1 cellular context compared by ENCODE assay signal in genomic region chr12:50246873-50247612, GRCh38.
TF ChIP-seq lines count a peak whose summit lies in the region.

No MANE protein-coding gene starts in this region.

TF ChIP-seq in HCT116, 20 proteins besides CTCF, POLR2A, EP300 and RAD21 (continued from another document):
- no peak for TF ChIP-seq ZFX (IDR thresholded peaks at IDR 0.05)
- TF ChIP-seq EZH2phosphoT487 (IDR thresholded peaks at IDR 0.05; ENCODE audit: borderline replicate concordance) = no peak
- peak; percentile 99 for TF ChIP-seq MAX (IDR thresholded peaks at IDR 0.05)
- peak; percentile 76 for TF ChIP-seq POLR2AphosphoS5 (IDR thresholded peaks at IDR 0.05; ENCODE audit: low read depth, low read length)
- TF ChIP-seq CEBPB (IDR thresholded peaks at IDR 0.05; ENCODE audit: low read depth) = peak; percentile 90
- peak; percentile 99 for TF ChIP-seq SIN3A (IDR thresholded peaks at IDR 0.05; ENCODE audit: low read depth)
- peak; percentile 71 for TF ChIP-seq ZBTB33 (IDR thresholded peaks at IDR 0.05; ENCODE audit: extremely low read depth, insufficient replicate concordance, low read length)
- peak; percentile 99 for TF ChIP-seq FOSL1 (IDR thresholded peaks at IDR 0.05; ENCODE audit: low read depth)
